Comparison of ENCODE assay signal across 22 cellular contexts in the genomic region with DNA sequence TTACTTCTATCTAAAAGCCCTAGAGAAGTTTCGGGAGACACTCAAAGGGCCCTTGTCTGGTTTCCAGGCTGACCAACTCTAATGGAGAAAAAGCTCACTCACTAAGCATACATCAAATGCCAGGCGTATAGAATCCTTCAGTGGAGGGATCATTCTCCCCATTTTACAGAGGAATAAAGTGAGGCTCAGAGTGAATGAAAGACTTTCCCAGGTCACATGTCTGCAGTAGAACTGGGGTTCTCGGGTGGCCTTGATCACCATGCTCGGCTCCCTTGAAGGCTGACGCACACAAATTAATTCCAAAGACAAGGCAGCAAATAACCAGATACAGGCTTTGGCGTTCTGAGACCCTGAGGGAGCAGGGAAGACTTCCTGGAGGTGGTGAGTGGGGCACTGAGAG.
"Had no signal": no experiment of that assay in that cellular context is flagged by ENCODE, and none has a peak within 500 bp of the region (broad histone marks: within the 10 kb centered on the region; RNA-seq: fewer than 3 reads in every experiment).

No MANE protein-coding gene starts in this region.

- H3K27me3 ChIP-seq: SJSA1 had no signal

- H3K4me1 ChIP-seq: SJSA1 had no signal

- DNase-seq: activated CD4-positive, alpha-beta memory T cell treated with anti-CD3 and anti-CD28 coated beads for 36 hours; activated CD4-positive, alpha-beta T cell treated with anti-CD3 and anti-CD28 coated beads, Interleukin-2, amount 10 ng/mL, durations not matched to agents 7 days and 5 days; activated CD4-positive, CD25-positive, alpha-beta regulatory T cell; activated CD8-positive, alpha-beta memory T cell treated with anti-CD3 and anti-CD28 coated beads for 24 hours; activated effector memory CD4-positive, alpha-beta T cell treated with anti-CD3 and anti-CD28 coated beads, Interleukin-2, amount 50 U/mL, for 16 hours; activated naive CD4-positive, alpha-beta T cell treated with anti-CD3 and anti-CD28 coated beads for 36 hours; activated naive CD8-positive, alpha-beta T cell treated with anti-CD3 and anti-CD28 coated beads for 36 hours; activated T-cell treated with anti-CD3 and anti-CD28 coated beads, Interleukin-2, amount 50 U/mL, for 4 hours; Kasumi-1; NCI-H1048; NCI-H187 treated with DMSO at 0.1 percent for 48 hours; NCI-H2081 treated with DMSO at 0.1 percent for 48 hours; NCI-H446; NCI-H524; PC-3; SHP77; SW 1271; T1000 had no signal

- ATAC-seq: activated T-cell treated with anti-CD3 and anti-CD28 coated beads, Interleukin-2, amount 50 U/mL, for 4 hours; PC-3; SK-N-SH treated with all-trans-retinoic acid at 6 μM for 48 hours had no signal

- H3K4me3 Mint-ChIP-seq: activated CD4-positive, alpha-beta memory T cell treated with anti-CD3 and anti-CD28 coated beads for 36 hours; activated CD4-positive, alpha-beta T cell treated with anti-CD3 and anti-CD28 coated beads, Interleukin-2, amount 10 ng/mL, durations not matched to agents 7 days and 5 days; activated naive CD4-positive, alpha-beta T cell treated with anti-CD3 and anti-CD28 coated beads for 36 hours; activated naive CD8-positive, alpha-beta T cell treated with anti-CD3 and anti-CD28 coated beads for 36 hours; activated T-cell treated with anti-CD3 and anti-CD28 coated beads, Interleukin-2, amount 50 U/mL, for 4 hours had no signal

- H3K36me3 ChIP-seq: SJSA1 had no signal

- H3K9me3 Mint-ChIP-seq: activated CD4-positive, alpha-beta memory T cell treated with anti-CD3 and anti-CD28 coated beads for 36 hours; activated CD4-positive, alpha-beta T cell treated with anti-CD3 and anti-CD28 coated beads, Interleukin-2, amount 10 ng/mL, durations not matched to agents 7 days and 5 days; activated naive CD4-positive, alpha-beta T cell treated with anti-CD3 and anti-CD28 coated beads for 36 hours; activated naive CD8-positive, alpha-beta T cell treated with anti-CD3 and anti-CD28 coated beads for 36 hours; activated T-cell treated with anti-CD3 and anti-CD28 coated beads, Interleukin-2, amount 50 U/mL, for 4 hours had no signal

- FAIRE-seq: RCC 7860, TTC549 had no signal

- H3K27ac ChIP-seq: SJSA1 had no signal

- H3K4me3 ChIP-seq: SJSA1 had no signal

- H3K27ac Mint-ChIP-seq: activated CD4-positive, alpha-beta memory T cell treated with anti-CD3 and anti-CD28 coated beads for 36 hours; activated CD4-positive, alpha-beta T cell treated with anti-CD3 and anti-CD28 coated beads, Interleukin-2, amount 10 ng/mL, durations not matched to agents 7 days and 5 days; activated naive CD4-positive, alpha-beta T cell treated with anti-CD3 and anti-CD28 coated beads for 36 hours; activated naive CD8-positive, alpha-beta T cell treated with anti-CD3 and anti-CD28 coated beads for 36 hours had no signal

- H3K36me3 Mint-ChIP-seq: activated CD4-positive, alpha-beta memory T cell treated with anti-CD3 and anti-CD28 coated beads for 36 hours; activated naive CD8-positive, alpha-beta T cell treated with anti-CD3 and anti-CD28 coated beads for 36 hours had no signal

- H3K9me3 ChIP-seq: SJSA1 had no signal
